ENCODE assay signal across 25 cellular contexts in genomic region chr1:228429007-228429406, GRCh38. TPM values are rescaled to one million over a fixed set of nuclear protein-coding genes. Genes with fewer than 3 reads are reported as not detected.
"Had no signal": no experiment of that assay in that cellular context is flagged by ENCODE, and none has a peak within 500 bp of the region (broad histone marks: within the 10 kb centered on the region; RNA-seq: fewer than 3 reads in every experiment).

No MANE protein-coding gene starts in this region.

- ATAC-seq: activated CD8-positive, alpha-beta T cell treated with anti-CD3 and anti-CD28 coated beads for 36 hours; heart right ventricle; left colon; mucosa of descending colon; stimulated activated naive B cell treated with anti-CD40 and anti-IgM and Interleukin-4, amounts not matched to agents 10 μg/mL and 1 μg/mL and 100 μg/mL, for 72 hours had no signal

- H3K4me1 ChIP-seq: heart right ventricle, sigmoid colon, transverse colon, uterus had no signal

- H3K9me3 Mint-ChIP-seq: activated CD4-positive, alpha-beta T cell treated with anti-CD3 and anti-CD28 coated beads, Interleukin-2, amount 10 ng/mL, durations not matched to agents 7 days and 5 days; activated CD8-positive, alpha-beta T cell treated with anti-CD3 and anti-CD28 coated beads for 36 hours; activated naive CD4-positive, alpha-beta T cell treated with anti-CD3 and anti-CD28 coated beads, Interleukin-2, amount 50 U/mL, for 24 hours; activated T-helper 1 cell treated with anti-CD3 and anti-CD28 coated beads, Interleukin-12 subunit alpha, Interleukin-12 subunit beta, Interleukin-2, Interleukin-4 antibody, amounts not matched to agents 30 ng/mL and 10 ng/mL and 1 ng/mL, durations not matched to agents 14 hours and 24 hours and 36 hours; brain; dendritic cell treated with granulocyte-macrophage colony-stimulating factor and Interleukin-4, amounts not matched to agents 40 ng/mL and 50 ng/mL, for 4 days; stimulated activated naive B cell treated with anti-CD40 and anti-IgM and Interleukin-4, amounts not matched to agents 10 μg/mL and 1 μg/mL and 100 μg/mL, for 72 hours had no signal

- H3K4me3 ChIP-seq: heart right ventricle, mucosa of descending colon, sigmoid colon, smooth muscle cell, transverse colon, uterus had no signal

- H3K4me3 Mint-ChIP-seq: activated CD4-positive, alpha-beta T cell treated with anti-CD3 and anti-CD28 coated beads, Interleukin-2, amount 10 ng/mL, durations not matched to agents 7 days and 5 days; activated CD8-positive, alpha-beta T cell treated with anti-CD3 and anti-CD28 coated beads for 36 hours; activated naive CD4-positive, alpha-beta T cell treated with anti-CD3 and anti-CD28 coated beads, Interleukin-2, amount 50 U/mL, for 24 hours; activated T-helper 1 cell treated with anti-CD3 and anti-CD28 coated beads, Interleukin-12 subunit alpha, Interleukin-12 subunit beta, Interleukin-2, Interleukin-4 antibody, amounts not matched to agents 30 ng/mL and 10 ng/mL and 1 ng/mL, durations not matched to agents 14 hours and 24 hours and 36 hours; brain; dendritic cell treated with granulocyte-macrophage colony-stimulating factor and Interleukin-4, amounts not matched to agents 40 ng/mL and 50 ng/mL, for 4 days; stimulated activated naive B cell treated with anti-CD40 and anti-IgM and Interleukin-4, amounts not matched to agents 10 μg/mL and 1 μg/mL and 100 μg/mL, for 72 hours had no signal

- H3K4me1 Mint-ChIP-seq: activated CD4-positive, alpha-beta T cell treated with anti-CD3 and anti-CD28 coated beads, Interleukin-2, amount 10 ng/mL, durations not matched to agents 7 days and 5 days; activated naive CD4-positive, alpha-beta T cell treated with anti-CD3 and anti-CD28 coated beads, Interleukin-2, amount 50 U/mL, for 24 hours; brain; stimulated activated naive B cell treated with anti-CD40 and anti-IgM and Interleukin-4, amounts not matched to agents 10 μg/mL and 1 μg/mL and 100 μg/mL, for 72 hours had no signal

- H3K27ac Mint-ChIP-seq: activated CD4-positive, alpha-beta T cell treated with anti-CD3 and anti-CD28 coated beads, Interleukin-2, amount 10 ng/mL, durations not matched to agents 7 days and 5 days; activated CD8-positive, alpha-beta T cell treated with anti-CD3 and anti-CD28 coated beads for 36 hours; activated naive CD4-positive, alpha-beta T cell treated with anti-CD3 and anti-CD28 coated beads, Interleukin-2, amount 50 U/mL, for 24 hours; activated T-helper 1 cell treated with anti-CD3 and anti-CD28 coated beads, Interleukin-12 subunit alpha, Interleukin-12 subunit beta, Interleukin-2, Interleukin-4 antibody, amounts not matched to agents 30 ng/mL and 10 ng/mL and 1 ng/mL, durations not matched to agents 14 hours and 24 hours and 36 hours; brain; dendritic cell treated with granulocyte-macrophage colony-stimulating factor and Interleukin-4, amounts not matched to agents 40 ng/mL and 50 ng/mL, for 4 days; stimulated activated naive B cell treated with anti-CD40 and anti-IgM and Interleukin-4, amounts not matched to agents 10 μg/mL and 1 μg/mL and 100 μg/mL, for 72 hours had no signal

- H3K27ac ChIP-seq: heart right ventricle, sigmoid colon, transverse colon, uterus, VCaP had no signal

- H3K9me3 ChIP-seq: heart right ventricle, mucosa of descending colon, sigmoid colon, transverse colon, uterus had no signal

- DNase-seq: activated CD4-positive, alpha-beta T cell treated with anti-CD3 and anti-CD28 coated beads, Interleukin-2, amount 10 ng/mL, durations not matched to agents 7 days and 5 days; activated CD4-positive, CD25-positive, alpha-beta regulatory T cell treated with anti-CD3 and anti-CD28 coated beads, Interleukin-2, amount 50 U/mL, for 72 hours; activated CD8-positive, alpha-beta T cell treated with anti-CD3 and anti-CD28 coated beads for 36 hours; activated gamma-delta T cell treated with Interleukin-2 at 50 U/mL for 16 hours; aorta; caudate nucleus; effector CD4-positive, alpha-beta T cell; foreskin fibroblast; heart right ventricle; left colon; mesenchymal stem cell; mucosa of descending colon; occipital lobe; stimulated activated CD4-positive, alpha-beta T cell treated with anti-CD3 and anti-CD28 coated beads, Interleukin-2, amount 100 ng/mL, for 48 hours; stimulated activated CD8-positive, alpha-beta memory T cell treated with anti-CD3 and anti-CD28 coated beads, Interleukin-4, amount 100 ng/mL, for 48 hours; stimulated activated naive B cell treated with anti-CD40 and anti-IgM and Interleukin-4, amounts not matched to agents 10 μg/mL and 1 μg/mL and 100 μg/mL, for 72 hours; transverse colon; uterus had no signal

- H3K4me2 ChIP-seq: smooth muscle cell had no signal

- H3K36me3 ChIP-seq: heart right ventricle, sigmoid colon, transverse colon, uterus had no signal

- H3K36me3 Mint-ChIP-seq: activated naive CD4-positive, alpha-beta T cell treated with anti-CD3 and anti-CD28 coated beads, Interleukin-2, amount 50 U/mL, for 24 hours; brain; stimulated activated naive B cell treated with anti-CD40 and anti-IgM and Interleukin-4, amounts not matched to agents 10 μg/mL and 1 μg/mL and 100 μg/mL, for 72 hours had no signal

RNA-seq across cellular contexts. Expression of gene TRIM17, which starts 12.3 kb away (rescaled TPM):
- total RNA-seq: transverse colon had no signal
